9 cellular contexts compared by ENCODE assay signal in genomic region chr2:179274749-179275148, GRCh38. TPM values are rescaled to one million over a fixed set of nuclear protein-coding genes. Genes with fewer than 3 reads are reported as not detected.
DNase-seq lines count a peak whose midpoint lies in the region; ATAC-seq and TF ChIP-seq lines count a peak whose summit lies in the region.
"Had no signal": no experiment of that assay in that cellular context is flagged by ENCODE, and none has a peak within 500 bp of the region (broad histone marks: within the 10 kb centered on the region; RNA-seq: fewer than 3 reads in every experiment).

No MANE protein-coding gene starts in this region.

- no peak overlapping the region for H3K9ac ChIP-seq in stomach smooth muscle (ENCODE audit: low read length in 2 of 2)

- BruUV-seq in PC-9 (replicated peaks; lab: Mats Ljungman, UMichigan), result no TSS peak

- H3K36me3 Mint-ChIP-seq in activated naive CD8-positive, alpha-beta T cell treated with anti-CD3 and anti-CD28 coated beads, Interleukin-2, amount 10 ng/mL, durations not matched to agents 7 days and 5 days, result no peaks in the 10 kb centered on the region
- H3K36me3 Mint-ChIP-seq in activated naive CD8-positive, alpha-beta T cell treated with anti-CD3 and anti-CD28 coated beads for 36 hours, result no peaks in the 10 kb centered on the region
- H3K36me3 Mint-ChIP-seq in CD4-positive, alpha-beta memory T cell, result no peaks in the 10 kb centered on the region

- DNase-seq in activated naive CD8-positive, alpha-beta T cell treated with anti-CD3 and anti-CD28 coated beads, Interleukin-2, amount 10 ng/mL, durations not matched to agents 7 days and 5 days, result no peak
- DNase-seq in activated naive CD8-positive, alpha-beta T cell treated with anti-CD3 and anti-CD28 coated beads for 36 hours, result no peak
- DNase-seq in PC-9, result no peak
- DNase-seq in CD4-positive, alpha-beta memory T cell, result no peak
- no peak for DNase-seq in DMS153 treated with DMSO at 0.1 percent for 48 hours (lab: John Stamatoyannopoulos, UW; ENCODE audit: unreplicated experiment)
- DNase-seq in nucleus accumbens (lab: John Stamatoyannopoulos, UW), result no peak

- H3K4me1 ChIP-seq in PC-9 (replicated peaks; ENCODE audit: insufficient read depth) (peaks cover 61% of the 10 kb centered on the region), stomach smooth muscle (ENCODE audit: control insufficient read depth, insufficient read depth, low read length) (peaks cover 27% of the 10 kb centered on the region)
- H3K4me1 ChIP-seq in CD4-positive, alpha-beta memory T cell (ENCODE audit: insufficient read depth, low read length), result no peaks in the 10 kb centered on the region

- intact Hi-C loops in PC-9 (cut with micrococcal nuclease; ENCODE audit: unreplicated experiment), result no loop called here
- intact Hi-C loops in CD4-positive, alpha-beta memory T cell (cut with micrococcal nuclease), result no loop called here

- ATAC-seq in activated naive CD8-positive, alpha-beta T cell treated with anti-CD3 and anti-CD28 coated beads, Interleukin-2, amount 10 ng/mL, durations not matched to agents 7 days and 5 days (ENCODE audit: low read depth), result peak; percentile 50
- ATAC-seq in HG03025 (IDR thresholded peaks at IDR 0.05; ENCODE audit: low FRiP score, unreplicated experiment), result peak; percentile 77

- H3K79me2 ChIP-seq in PC-9 (ENCODE audit: low read depth), result no peaks in the 10 kb centered on the region

- no peaks in the 10 kb centered on the region for H3K9me2 ChIP-seq in PC-9 (ENCODE audit: insufficient read depth)

- peaks cover 24% of the 10 kb centered on the region for H3F3A ChIP-seq in PC-9 (ENCODE audit: insufficient read depth, low read depth)

- H2AFZ ChIP-seq in PC-9, result peak overlapping the region; percentile 34; the same call in 1 of the 2 replicates

- no peaks in the 10 kb centered on the region for H3K9me3 Mint-ChIP-seq in activated naive CD8-positive, alpha-beta T cell treated with anti-CD3 and anti-CD28 coated beads, Interleukin-2, amount 10 ng/mL, durations not matched to agents 7 days and 5 days
- H3K9me3 Mint-ChIP-seq in activated naive CD8-positive, alpha-beta T cell treated with anti-CD3 and anti-CD28 coated beads for 36 hours, result no peaks in the 10 kb centered on the region
- peaks cover 0 to 2% (median 0%) of the 10 kb centered on the region in 8 donors for H3K9me3 Mint-ChIP-seq in CD4-positive, alpha-beta memory T cell

- no peak overlapping the region for H3K4me2 ChIP-seq in PC-9

- POLR2A ChIA-PET in activated naive CD8-positive, alpha-beta T cell treated with anti-CD3 and anti-CD28 coated beads, Interleukin-2, amount 10 ng/mL, durations not matched to agents 7 days and 5 days (lab: Charles Lee), result no interaction called here
- POLR2A ChIA-PET in PC-9 (lab: Charles Lee; ENCODE audit: unreplicated experiment), result interaction anchor here (0.6 kb wide), 1 partner anchor 34 kb away, joined by 4 read pairs; no protein-coding TSS in a partner anchor
- POLR2A ChIA-PET in CD4-positive, alpha-beta memory T cell (lab: Charles Lee; ENCODE audit: partially characterized antibody), result no interaction called here

- no peak for TF ChIP-seq CTCF in PC-9 (conservative IDR thresholded peaks at IDR 0.05)

- H3K27ac Mint-ChIP-seq in activated naive CD8-positive, alpha-beta T cell treated with anti-CD3 and anti-CD28 coated beads, Interleukin-2, amount 10 ng/mL, durations not matched to agents 7 days and 5 days, result no peak overlapping the region
- H3K27ac Mint-ChIP-seq in activated naive CD8-positive, alpha-beta T cell treated with anti-CD3 and anti-CD28 coated beads for 36 hours, result no peak overlapping the region
- H3K27ac Mint-ChIP-seq in CD4-positive, alpha-beta memory T cell, result no peak overlapping the region

- no peak overlapping the region for H3K4me3 Mint-ChIP-seq in activated naive CD8-positive, alpha-beta T cell treated with anti-CD3 and anti-CD28 coated beads, Interleukin-2, amount 10 ng/mL, durations not matched to agents 7 days and 5 days
- H3K4me3 Mint-ChIP-seq in activated naive CD8-positive, alpha-beta T cell treated with anti-CD3 and anti-CD28 coated beads for 36 hours, result no peak overlapping the region
- H3K4me3 Mint-ChIP-seq in CD4-positive, alpha-beta memory T cell, result no peak overlapping the region

- H3K27me3 ChIP-seq in PC-9 (ENCODE audit: insufficient read depth, low read depth) (no peaks in the 10 kb centered on the region), stomach smooth muscle (ENCODE audit: control insufficient read depth in 1 of 2, insufficient read depth in 2 of 2, low read length in 2 of 2) (no peaks in the 10 kb centered on the region)
- H3K27me3 ChIP-seq in CD4-positive, alpha-beta memory T cell (ENCODE audit: insufficient read depth, low read length), result no peaks in the 10 kb centered on the region

- peaks cover 17% of the 10 kb centered on the region for H3K27me3 Mint-ChIP-seq in activated naive CD8-positive, alpha-beta T cell treated with anti-CD3 and anti-CD28 coated beads, Interleukin-2, amount 10 ng/mL, durations not matched to agents 7 days and 5 days
- peaks cover 8% of the 10 kb centered on the region for H3K27me3 Mint-ChIP-seq in activated naive CD8-positive, alpha-beta T cell treated with anti-CD3 and anti-CD28 coated beads for 36 hours
- peaks cover 0 to 3% of the 10 kb centered on the region in 2 donors for H3K27me3 Mint-ChIP-seq in CD4-positive, alpha-beta memory T cell

- H3K9me3 ChIP-seq in PC-9 (ENCODE audit: insufficient read depth, low read depth) (peaks cover 3% of the 10 kb centered on the region), stomach smooth muscle (ENCODE audit: control insufficient read depth in 2 of 2, low read length in 2 of 2) (no peaks in the 10 kb centered on the region)
- H3K9me3 ChIP-seq in CD4-positive, alpha-beta memory T cell (ENCODE audit: control insufficient read depth in 1 of 2, low read length in 2 of 2), result no peaks in the 10 kb centered on the region

- H4K20me1 ChIP-seq in PC-9 (ENCODE audit: insufficient read depth), result no peaks in the 10 kb centered on the region

- H3K4me3 ChIP-seq in PC-9 (no peak overlapping the region), stomach smooth muscle (ENCODE audit: low read length in 2 of 2) (no peak overlapping the region)
- no peak overlapping the region for H3K4me3 ChIP-seq in CD4-positive, alpha-beta memory T cell (ENCODE audit: low read length in 2 of 2)

- CTCF ChIA-PET in PC-9 (lab: Charles Lee), result no interaction called here
- CTCF ChIA-PET in CD4-positive, alpha-beta memory T cell (lab: Charles Lee; ENCODE audit: partially characterized antibody), result interaction anchor here (1.0 to 1.3 kb wide), 2 partner anchors 12 to 13 kb away, joined by 3 read pairs; no protein-coding TSS in a partner anchor

- H3K27ac ChIP-seq in PC-9 (no peak overlapping the region), stomach smooth muscle (ENCODE audit: low read length) (peak overlapping the region; percentile 50)
- H3K27ac ChIP-seq in CD4-positive, alpha-beta memory T cell (ENCODE audit: low read depth, low read length), result no peak overlapping the region
- H3K27ac ChIP-seq: HL-60 had no signal

- H3K4me1 Mint-ChIP-seq in activated naive CD8-positive, alpha-beta T cell treated with anti-CD3 and anti-CD28 coated beads, Interleukin-2, amount 10 ng/mL, durations not matched to agents 7 days and 5 days, result peaks cover 5% of the 10 kb centered on the region
- H3K4me1 Mint-ChIP-seq in activated naive CD8-positive, alpha-beta T cell treated with anti-CD3 and anti-CD28 coated beads for 36 hours, result no peaks in the 10 kb centered on the region
- no peaks in the 10 kb centered on the region for H3K4me1 Mint-ChIP-seq in CD4-positive, alpha-beta memory T cell

- H3K36me3 ChIP-seq in PC-9 (ENCODE audit: low read depth), result no peaks in the 10 kb centered on the region
- H3K36me3 ChIP-seq in stomach smooth muscle (ENCODE audit: control insufficient read depth in 2 of 2, insufficient read depth in 2 of 2, low read length in 2 of 2), result no peaks in the 10 kb centered on the region
- no peaks in the 10 kb centered on the region for H3K36me3 ChIP-seq in CD4-positive, alpha-beta memory T cell (ENCODE audit: insufficient read depth, low read length)

RNA-seq across cellular contexts. Expression of gene SESTD1, which starts 10.1 kb away (rescaled TPM):
- total RNA-seq in activated naive CD8-positive, alpha-beta T cell treated with anti-CD3 and anti-CD28 coated beads, Interleukin-2, amount 10 ng/mL, durations not matched to agents 7 days and 5 days, result 10 to 100 TPM; 10.4 to 14.9 TPM
- 1 to 10 TPM; 4.4 to 5.7 TPM for total RNA-seq in activated naive CD8-positive, alpha-beta T cell treated with anti-CD3 and anti-CD28 coated beads for 36 hours
- total RNA-seq in PC-9 (2021), result 208 and 279 TPM in 2 replicates
- total RNA-seq in CD4-positive, alpha-beta memory T cell, result 10 to 100 TPM; 11.5 to 11.9 TPM
- 1 to 10 TPM in 1 of 2 donors, under 1 TPM in 1; 0.81 to 2.5 TPM for polyA plus RNA-seq in CD4-positive, alpha-beta memory T cell

Comparison
In these comparisons a context has a peak if more than half of its experiments do, and no peak if none do; other contexts are left out.
1. RNA of gene SESTD1, which starts 10.1 kb away (total RNA-seq): 208 to 279 TPM in PC-9; 10.4 to 14.9 TPM in activated naive CD8-positive, alpha-beta T cell treated with anti-CD3 and anti-CD28 coated beads, Interleukin-2, amount 10 ng/mL, durations not matched to agents 7 days and 5 days, 11.5 to 11.9 TPM in CD4-positive, alpha-beta memory T cell and 4.4 to 5.7 TPM in activated naive CD8-positive, alpha-beta T cell treated with anti-CD3 and anti-CD28 coated beads for 36 hours; every median in the first group is over 10 times any median in the second.